In the genomic region with DNA sequence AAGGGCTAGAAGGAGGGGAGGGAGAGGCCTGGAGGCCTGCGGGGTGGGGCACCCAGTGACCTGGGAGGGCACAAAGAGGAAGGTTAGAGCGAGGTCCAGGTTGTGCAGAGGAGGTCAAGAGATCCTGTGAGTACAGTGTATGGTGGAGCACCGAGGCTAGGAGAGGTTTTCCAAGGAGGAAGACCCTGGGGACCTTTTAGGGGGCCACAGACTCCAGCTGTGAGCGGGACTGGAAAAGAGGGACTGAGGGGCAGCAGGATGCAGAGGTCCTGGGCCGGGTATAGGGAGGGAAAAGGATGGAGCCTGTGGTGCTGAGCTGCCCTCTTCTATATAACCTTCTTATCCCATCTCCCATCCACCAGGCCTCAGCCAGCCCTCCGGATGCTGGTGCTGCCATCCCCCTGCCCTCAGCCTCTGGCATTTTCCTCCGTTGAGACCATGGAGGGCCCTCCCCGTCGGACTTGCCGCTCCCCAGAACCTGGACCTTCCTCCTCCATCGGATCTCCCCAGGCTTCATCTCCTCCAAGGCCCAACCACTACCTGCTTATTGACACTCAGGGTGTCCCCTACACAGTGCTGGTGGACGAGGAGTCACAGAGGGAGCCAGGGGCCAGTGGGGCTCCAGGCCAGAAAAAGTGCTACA, we compare ENCODE assay signal across 8 cellular contexts. TPM values are rescaled to one million over a fixed set of nuclear protein-coding genes. Genes with fewer than 3 reads are reported as not detected.
DNase-seq lines count a peak whose midpoint lies in the region; ATAC-seq and TF ChIP-seq lines count a peak whose summit lies in the region.

No MANE protein-coding gene starts in this region.

- H3K27ac ChIP-seq in lower lobe of right lung = peak overlapping the region; percentile 81
- peak overlapping the region; percentile 93 to 98 (median 95) for H3K27ac ChIP-seq in transverse colon

- ATAC-seq in activated T-cell treated with anti-CD3 and anti-CD28 coated beads, Interleukin-2, amount 50 U/mL, for 72 hours (replicated peaks in 1 of 2) = no peak
- ATAC-seq in lower lobe of right lung (no peak), GM19463 (IDR thresholded peaks at IDR 0.05; ENCODE audit: unreplicated experiment) (no peak)

- H3K9me3 Mint-ChIP-seq in activated T-cell treated with anti-CD3 and anti-CD28 coated beads, Interleukin-2, amount 50 U/mL, for 72 hours = no peaks in the 10 kb centered on the region
- no peaks in the 10 kb centered on the region for H3K9me3 Mint-ChIP-seq in brain

- H3K36me3 ChIP-seq in lower lobe of right lung (peaks cover 12% of the 10 kb centered on the region), transverse colon (no peaks in the 10 kb centered on the region)

- peak overlapping the region; percentile 89 to 96 for H3K4me3 Mint-ChIP-seq in activated T-cell treated with anti-CD3 and anti-CD28 coated beads, Interleukin-2, amount 50 U/mL, for 72 hours
- H3K4me3 Mint-ChIP-seq in brain = peak overlapping the region; percentile 85 to 95 (median 92)

- no peak for TF ChIP-seq CTCF in brain (conservative IDR thresholded peaks at IDR 0.05)
- TF ChIP-seq CTCF in lower lobe of right lung (IDR thresholded peaks at IDR 0.05) = no peak
- no peak for TF ChIP-seq CTCF in transverse colon (IDR thresholded peaks at IDR 0.05)

- in situ Hi-C loops in transverse colon (cut with MboI; ENCODE audit: low pct_ligation_motif_present in 1 of 4, low pct_unique_long_range_greater_than_20kb in 1 of 4, low sequenced_read_pairs in 3 of 4) = no loop called here

- TF ChIP-seq POLR2A in transverse colon (IDR thresholded peaks at IDR 0.05) = no peak

- intact Hi-C loops in lower lobe of right lung (cut with DNase I) (no loop called here), transverse colon (cut with DNase I; ENCODE audit: low total_unique reads) (no loop called here)

- H3K4me1 ChIP-seq in lower lobe of right lung (peaks cover 61% of the 10 kb centered on the region), transverse colon (peaks cover 25 to 62% (median 55%) of the 10 kb centered on the region in 4 donors)

- H3K27ac Mint-ChIP-seq in activated T-cell treated with anti-CD3 and anti-CD28 coated beads, Interleukin-2, amount 50 U/mL, for 72 hours = peak overlapping the region; percentile 88
- H3K27ac Mint-ChIP-seq in brain = peak overlapping the region; percentile 92 to 98 (median 94)

- H3K9me3 ChIP-seq in lower lobe of right lung = no peaks in the 10 kb centered on the region
- no peaks in the 10 kb centered on the region for H3K9me3 ChIP-seq in transverse colon

- WGBS in transverse colon (ENCODE audit: low coverage in 1 of 2), 2 donors = 46 to 70% methylated on average over 7 to 12 of the region's 12 CpGs

- no peaks in the 10 kb centered on the region for H3K27me3 Mint-ChIP-seq in activated T-cell treated with anti-CD3 and anti-CD28 coated beads, Interleukin-2, amount 50 U/mL, for 72 hours (ENCODE audit: low read depth)
- H3K27me3 Mint-ChIP-seq in brain = peaks cover 16% of the 10 kb centered on the region

- peaks cover 5 to 16% of the 10 kb centered on the region in 2 donors for H3K36me3 Mint-ChIP-seq in activated T-cell treated with anti-CD3 and anti-CD28 coated beads, Interleukin-2, amount 50 U/mL, for 72 hours (ENCODE audit: insufficient read depth in 2 of 2)
- H3K36me3 Mint-ChIP-seq in brain = peaks cover 9% of the 10 kb centered on the region

- peaks cover 69% of the 10 kb centered on the region for H3K4me1 Mint-ChIP-seq in activated T-cell treated with anti-CD3 and anti-CD28 coated beads, Interleukin-2, amount 50 U/mL, for 72 hours (ENCODE audit: low read depth)
- peaks cover 65% of the 10 kb centered on the region for H3K4me1 Mint-ChIP-seq in brain

- no peak for DNase-seq in activated T-cell treated with anti-CD3 and anti-CD28 coated beads, Interleukin-2, amount 50 U/mL, for 72 hours
- no peak for DNase-seq in activated T-cell treated with anti-CD3 and anti-CD28 coated beads for 4 hours
- no peak for DNase-seq in lower lobe of right lung
- no peak for DNase-seq in transverse colon
- DNase-seq in hippocampal formation (lab: John Stamatoyannopoulos, UW) = no peak
- no peak for DNase-seq in 8988T

- no peak for TF ChIP-seq EP300 in transverse colon (IDR thresholded peaks at IDR 0.05; ENCODE audit: low read depth)

- H3K27me3 ChIP-seq in lower lobe of right lung (ENCODE audit: low read depth) (no peaks in the 10 kb centered on the region), transverse colon (no peaks in the 10 kb centered on the region)

- H3K4me3 ChIP-seq in lower lobe of right lung (peak overlapping the region; percentile 82), transverse colon (peak overlapping the region; percentile 89 to 99 (median 94))

RNA-seq across cellular contexts. Expression of a gene that starts 0.9 kb away (rescaled TPM):
- 10 to 100 TPM; 43.1 to 50.7 TPM for total RNA-seq in activated T-cell treated with anti-CD3 and anti-CD28 coated beads, Interleukin-2, amount 50 U/mL, for 72 hours
- 24.5 TPM for polyA plus RNA-seq in brain (ENCODE audit: insufficient read depth, low read depth, low replicate concordance)
- total RNA-seq in lower lobe of right lung (22.7 TPM), transverse colon (10 to 100 TPM in 2 of 4 donors, 1 to 10 TPM in 2; 4.1 to 19.7 (median 10.0) TPM)

RNA-seq across cellular contexts. Expression of a gene that starts 3.5 kb away (rescaled TPM):
- total RNA-seq in activated T-cell treated with anti-CD3 and anti-CD28 coated beads, Interleukin-2, amount 50 U/mL, for 72 hours = 10 to 100 TPM; 46.1 to 47.8 TPM
- polyA plus RNA-seq in brain (ENCODE audit: insufficient read depth, low read depth, low replicate concordance) = 43.5 TPM
- total RNA-seq in lower lobe of right lung (35.2 TPM), transverse colon (100 to 1,000 TPM in 1 of 4 donors, 10 to 100 TPM in 3; 15.2 to 154 (median 25.7) TPM)

RNA-seq across cellular contexts. Expression of a gene that starts 3.7 kb away (rescaled TPM):
- 10 to 100 TPM; 13.8 to 21.7 TPM for total RNA-seq in activated T-cell treated with anti-CD3 and anti-CD28 coated beads, Interleukin-2, amount 50 U/mL, for 72 hours
- polyA plus RNA-seq in brain (ENCODE audit: insufficient read depth, low read depth, low replicate concordance) = 31.4 TPM
- total RNA-seq in lower lobe of right lung (11.6 TPM), transverse colon (10 to 100 TPM in 2 of 4 donors, 1 to 10 TPM in 2; 3.7 to 15.1 (median 8.4) TPM)

RNA-seq across cellular contexts. Expression of a gene that starts 10.5 kb away (rescaled TPM):
- 100 to 1,000 TPM; 128 to 137 TPM for total RNA-seq in activated T-cell treated with anti-CD3 and anti-CD28 coated beads, Interleukin-2, amount 50 U/mL, for 72 hours
- polyA plus RNA-seq in brain (ENCODE audit: insufficient read depth, low read depth, low replicate concordance) = 199 TPM
- total RNA-seq in lower lobe of right lung = 143 TPM
- total RNA-seq in transverse colon = 100 to 1,000 TPM; 112 to 185 (median 130) TPM

RNA-seq across cellular contexts. Expression of a gene that starts 19.9 kb away (rescaled TPM):
- total RNA-seq in activated T-cell treated with anti-CD3 and anti-CD28 coated beads, Interleukin-2, amount 50 U/mL, for 72 hours = 1 to 10 TPM; 4.3 to 6.9 TPM
- 5.8 TPM for polyA plus RNA-seq in brain (ENCODE audit: insufficient read depth, low read depth, low replicate concordance)
- 7.1 TPM for total RNA-seq in lower lobe of right lung
- total RNA-seq in transverse colon = 10 to 100 TPM; 11.1 to 27.7 (median 14.5) TPM
